8 cellular contexts compared by ENCODE assay signal in genomic region chr18:48663931-48664847, GRCh38.
DNase-seq lines count a peak whose midpoint lies in the region; ATAC-seq and TF ChIP-seq lines count a peak whose summit lies in the region.

No MANE protein-coding gene starts in this region.

- no peaks in the 10 kb centered on the region for H3K9me2 ChIP-seq in PC-3 (replicated peaks; ENCODE audit: low read length)

- peaks cover 10% of the 10 kb centered on the region for H3K9me3 Mint-ChIP-seq in osteocyte (ENCODE audit: unreplicated experiment)

- no peak overlapping the region for H3K4me3 ChIP-seq in PC-3 (ENCODE audit: low read length)
- no peak overlapping the region for H3K4me3 ChIP-seq in vagina

- CTCF ChIA-PET in PC-3 (lab: Charles Lee), result interaction anchor here (1.0 kb wide), 1 partner anchor 188 kb away, joined by 5 read pairs; no protein-coding TSS in a partner anchor

- intact Hi-C loops in PC-3 (cut with micrococcal nuclease), result loop anchor here (1.0 kb wide), 1 partner anchor 188 kb away; no protein-coding TSS in a partner anchor
- intact Hi-C loops in vagina (cut with DNase I), result loop anchor here (5.0 kb wide), 1 partner anchor 187 kb away; no protein-coding TSS in a partner anchor

- no peak overlapping the region for H3K4me2 ChIP-seq in PC-3 (ENCODE audit: low read length)

- no peaks in the 10 kb centered on the region for H3K27me3 ChIP-seq in PC-3 (ENCODE audit: low read length)
- H3K27me3 ChIP-seq in vagina, result no peaks in the 10 kb centered on the region

- POLR2A ChIA-PET in PC-3 (lab: Charles Lee; ENCODE audit: unreplicated experiment), result no interaction called here

- H3K27ac ChIP-seq in PC-3 (ENCODE audit: low read length) (no peak overlapping the region), vagina (no peak overlapping the region)

- H2AFZ ChIP-seq in PC-3 (ENCODE audit: low read length), result no peak overlapping the region

- H3K27me3 Mint-ChIP-seq in osteocyte (ENCODE audit: unreplicated experiment), result no peaks in the 10 kb centered on the region

- no peaks in the 10 kb centered on the region for H4K20me1 ChIP-seq in PC-3 (ENCODE audit: low read length)

- peaks cover 2% of the 10 kb centered on the region for H3K4me1 Mint-ChIP-seq in osteocyte (ENCODE audit: unreplicated experiment)

- H3K36me3 Mint-ChIP-seq in osteocyte (ENCODE audit: unreplicated experiment), result peaks cover 22% of the 10 kb centered on the region

- H3K9ac ChIP-seq in PC-3 (ENCODE audit: low read length), result no peak overlapping the region

- H3K27ac Mint-ChIP-seq in osteocyte (ENCODE audit: unreplicated experiment), result no peak overlapping the region

- H3K4me1 ChIP-seq in PC-3 (ENCODE audit: insufficient read depth, low read length) (no peaks in the 10 kb centered on the region), vagina (peaks cover 14% of the 10 kb centered on the region)

- H3K4me3 Mint-ChIP-seq in osteocyte (ENCODE audit: unreplicated experiment), result no peak overlapping the region

- in situ Hi-C loops in ACHN (cut with HindIII; ENCODE audit: low pct_ligation_motif_present, low pct_unique_long_range_greater_than_20kb, low sequenced_read_pairs), result no loop called here
- in situ Hi-C loops in GM13977 (cut with MboI; ENCODE audit: low pct_unique_long_range_greater_than_20kb, low sequenced_read_pairs, unreplicated experiment), result no loop called here

- TF ChIP-seq CTCF in GM13977 (IDR thresholded peaks at IDR 0.05; ENCODE audit: extremely low read depth, insufficient read depth, missing control alignments) (peak; percentile 90), PC-3 (conservative IDR thresholded peaks at IDR 0.05; ENCODE audit: low read depth, low read length) (peak; percentile 59), osteocyte (IDR thresholded peaks at IDR 0.05) (peak; percentile 88), vagina (IDR thresholded peaks at IDR 0.05) (peak; percentile 30 to 76 (median 73))

- H3K9me3 ChIP-seq in PC-3 (ENCODE audit: low read length) (no peaks in the 10 kb centered on the region), vagina (no peaks in the 10 kb centered on the region)

- no peak for TF ChIP-seq POLR2A in vagina (IDR thresholded peaks at IDR 0.05)

- DNase-seq in ACHN, result peak; percentile 49
- peak; percentile 74 for DNase-seq in GM13977 (ENCODE audit: low spot score)
- peak; percentile 48 for DNase-seq in PC-3
- DNase-seq in activated T-helper 9 cell treated with anti-CD3 and anti-CD28 coated beads, Interleukin-2, amount 50 U/mL, for 16 hours (ENCODE audit: low read depth), result peak; percentile 29
- DNase-seq in germinal center (ENCODE audit: low spot score), result peak; percentile 64
- peak; percentile 89 for DNase-seq in osteocyte (ENCODE audit: extremely low spot score, unreplicated experiment)
- no peak for DNase-seq in vagina (ENCODE audit: extremely low spot score in 2 of 2)

- no TSS peak for BruUV-seq in PC-3 (replicated peaks; lab: Mats Ljungman, UMichigan)

- no peaks in the 10 kb centered on the region for H3F3A ChIP-seq in PC-3 (ENCODE audit: low read length, unreplicated experiment)

- ATAC-seq in PC-3, result peak; percentile 53; the same call in 1 of the 2 replicates
- ATAC-seq in GM19455 (IDR thresholded peaks at IDR 0.05; ENCODE audit: unreplicated experiment), result no peak

- H3K79me2 ChIP-seq in PC-3 (ENCODE audit: low read length), result no peaks in the 10 kb centered on the region

- H3K36me3 ChIP-seq in PC-3 (ENCODE audit: low read depth, low read length) (no peaks in the 10 kb centered on the region), vagina (peaks cover 0 to 17% of the 10 kb centered on the region in 2 donors)

Comparison
In these comparisons a context has a peak if more than half of its experiments do, and no peak if none do; other contexts are left out.
1. DNase-seq: peak in ACHN (single experiment), GM13977 (single experiment), PC-3 (single experiment), activated T-helper 9 cell treated with anti-CD3 and anti-CD28 coated beads, Interleukin-2, amount 50 U/mL, for 16 hours (single experiment), germinal center (single experiment) and osteocyte (single experiment); none in vagina (0 of 2).
2. Peak in every context shown above with its lines, with median percentiles within 50 percentile points of each other: CTCF ChIP-seq.